14 cellular contexts compared by ENCODE assay signal in the genomic region with DNA sequence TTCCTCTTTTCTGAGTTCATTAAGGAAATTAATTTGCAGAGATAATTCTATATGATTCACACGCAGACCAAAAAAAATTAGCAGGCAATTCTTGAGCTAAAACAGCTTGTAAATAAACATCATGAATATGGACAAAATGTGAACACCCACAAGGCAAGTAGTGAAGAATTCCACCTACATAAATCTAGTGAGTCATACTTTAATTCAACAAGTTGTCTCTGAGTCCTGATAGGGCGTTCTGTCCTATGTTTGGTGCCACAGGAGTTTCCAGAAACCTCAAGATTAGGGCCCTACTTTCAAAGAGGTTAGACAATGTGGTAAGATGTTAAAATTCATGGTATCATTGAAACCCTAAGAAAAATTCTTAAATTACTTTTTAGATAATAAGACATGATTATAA.
DNase-seq lines count a peak whose midpoint lies in the region; ATAC-seq, FAIRE-seq and TF ChIP-seq lines count a peak whose summit lies in the region.
"Had no signal": no experiment of that assay in that cellular context is flagged by ENCODE, and none has a peak within 500 bp of the region (broad histone marks: within the 10 kb centered on the region; RNA-seq: fewer than 3 reads in every experiment).

No MANE protein-coding gene starts in this region.

- peak in 3 of 4 donors; percentile 36 to 49 (median 46) for ATAC-seq in pancreas
- ATAC-seq: gastroesophageal sphincter had no signal

- BruUV-seq in mammary epithelial cell (replicated peaks; lab: Mats Ljungman, UMichigan): no TSS peak

- WGBS in mammary epithelial cell (ENCODE audit: low coverage, missing lambda C conversion rate): 79% methylated on average over 2 of the region's 2 CpGs
- WGBS in pancreas, 2 donors: 80 to 96% methylated on average over 2 of the region's 2 CpGs

- H3K36me3 ChIP-seq in mammary epithelial cell (ENCODE audit: insufficient read depth, low read length): no peaks in the 10 kb centered on the region
- H3K36me3 ChIP-seq in pancreas: no peaks in the 10 kb centered on the region
- H3K36me3 ChIP-seq in Peyer's patch: no peaks in the 10 kb centered on the region
- H3K36me3 ChIP-seq: gastroesophageal sphincter had no signal

- H3K27me3 ChIP-seq in mammary epithelial cell (ENCODE audit: insufficient read depth, low read length) (no peaks in the 10 kb centered on the region), pancreas (no peaks in the 10 kb centered on the region), Peyer's patch (no peaks in the 10 kb centered on the region)
- H3K27me3 ChIP-seq: BLaER1 treated with 17β-estradiol and CSF1 and Interleukin-3, amounts not matched to agents 10 nM and 100 nM; gastroesophageal sphincter had no signal

- no peaks in the 10 kb centered on the region for H4K20me1 ChIP-seq in mammary epithelial cell (ENCODE audit: insufficient read depth, low read length)

- peaks cover 3% of the 10 kb centered on the region for H3K79me2 ChIP-seq in mammary epithelial cell (ENCODE audit: insufficient read depth, low read length)

- peak overlapping the region; percentile 27 for H3K27ac ChIP-seq in mammary epithelial cell (ENCODE audit: insufficient read depth, low read depth, low read length)
- no peak overlapping the region for H3K27ac ChIP-seq in pancreas
- H3K27ac ChIP-seq in coronary artery: no peak overlapping the region
- H3K27ac ChIP-seq in Peyer's patch: no peak overlapping the region
- H3K27ac ChIP-seq: BLaER1 treated with 17β-estradiol and CSF1 and Interleukin-3, amounts not matched to agents 10 nM and 100 nM; gastroesophageal sphincter had no signal

- H3K9ac ChIP-seq in mammary epithelial cell (ENCODE audit: insufficient read depth, low read length): no peak overlapping the region
- H3K9ac ChIP-seq: BLaER1 treated with 17β-estradiol and CSF1 and Interleukin-3, amounts not matched to agents 10 nM and 100 nM had no signal

- no peaks in the 10 kb centered on the region for H3K27me3 Mint-ChIP-seq in activated naive CD4-positive, alpha-beta T cell treated with anti-CD3 and anti-CD28 coated beads for 36 hours (ENCODE audit: low read depth)
- H3K27me3 Mint-ChIP-seq: dendritic cell treated with granulocyte-macrophage colony-stimulating factor and Interleukin-4, amounts not matched to agents 40 ng/mL and 50 ng/mL, for 4 days had no signal

- H3K9me3 Mint-ChIP-seq in activated naive CD4-positive, alpha-beta T cell treated with anti-CD3 and anti-CD28 coated beads for 36 hours: no peaks in the 10 kb centered on the region
- H3K9me3 Mint-ChIP-seq: dendritic cell treated with granulocyte-macrophage colony-stimulating factor and Interleukin-4, amounts not matched to agents 40 ng/mL and 50 ng/mL, for 4 days had no signal

- H3K27ac Mint-ChIP-seq in activated naive CD4-positive, alpha-beta T cell treated with anti-CD3 and anti-CD28 coated beads for 36 hours: no peak overlapping the region
- H3K27ac Mint-ChIP-seq: dendritic cell treated with granulocyte-macrophage colony-stimulating factor and Interleukin-4, amounts not matched to agents 40 ng/mL and 50 ng/mL, for 4 days had no signal

- peaks cover 56% of the 10 kb centered on the region for H3K4me1 Mint-ChIP-seq in activated naive CD4-positive, alpha-beta T cell treated with anti-CD3 and anti-CD28 coated beads for 36 hours (ENCODE audit: low read depth)

- H3K9me3 ChIP-seq in mammary epithelial cell (replicated peaks; ENCODE audit: insufficient read depth, low read length): no peaks in the 10 kb centered on the region
- H3K9me3 ChIP-seq in pancreas: no peaks in the 10 kb centered on the region
- H3K9me3 ChIP-seq in Peyer's patch: no peaks in the 10 kb centered on the region
- H3K9me3 ChIP-seq: gastroesophageal sphincter had no signal

- H3K36me3 Mint-ChIP-seq in activated naive CD4-positive, alpha-beta T cell treated with anti-CD3 and anti-CD28 coated beads for 36 hours (ENCODE audit: low read depth): peaks cover 11% of the 10 kb centered on the region

- FAIRE-seq in pancreas (lab: Jason Lieb, UNC): no peak
- FAIRE-seq: TTC549 had no signal

- H3K4me3 ChIP-seq in mammary epithelial cell (replicated peaks in 1 of 3; ENCODE audit: insufficient read depth in 1 of 3, low read depth in 2 of 3, low read length in 3 of 3): no peak overlapping the region
- H3K4me3 ChIP-seq in pancreas: no peak overlapping the region
- H3K4me3 ChIP-seq in coronary artery: no peak overlapping the region
- H3K4me3 ChIP-seq in Peyer's patch: no peak overlapping the region
- H3K4me3 ChIP-seq: BLaER1 treated with 17β-estradiol and CSF1 and Interleukin-3, amounts not matched to agents 10 nM and 100 nM; gastroesophageal sphincter had no signal

- TF ChIP-seq POLR2A in Peyer's patch (IDR thresholded peaks at IDR 0.05): no peak

- CTCF ChIA-PET in mammary epithelial cell (lab: Charles Lee; ENCODE audit: low non-redundant PET): no interaction called here
- CTCF ChIA-PET in activated naive CD4-positive, alpha-beta T cell treated with anti-CD3 and anti-CD28 coated beads for 36 hours (lab: Charles Lee): no interaction called here

- intact Hi-C loops in mammary epithelial cell (cut with micrococcal nuclease): loop anchor here (5.0 kb wide), 1 partner anchor 121 kb away; a partner anchor contains a TSS
- intact Hi-C loops in pancreas (cut with DNase I): no loop called here
- intact Hi-C loops in activated naive CD4-positive, alpha-beta T cell treated with anti-CD3 and anti-CD28 coated beads for 36 hours (cut with micrococcal nuclease): no loop called here

- peak overlapping the region; percentile 3 for H3K4me2 ChIP-seq in mammary epithelial cell (ENCODE audit: insufficient read depth, low read depth, low read length)

- TF ChIP-seq CTCF in mammary epithelial cell (conservative IDR thresholded peaks at IDR 0.05 in 1 of 2, IDR thresholded peaks at IDR 0.05 in 1 of 2; ENCODE audit: extremely low read depth in 1 of 2, insufficient read depth in 1 of 2, low read depth in 1 of 2, low read length in 2 of 2) (no peak), pancreas (IDR thresholded peaks at IDR 0.05) (no peak), coronary artery (IDR thresholded peaks at IDR 0.05) (no peak), Peyer's patch (IDR thresholded peaks at IDR 0.05) (no peak)

- dilution Hi-C loops in mammary epithelial cell (cut with HindIII; ENCODE audit: low sequenced_read_pairs): no loop called here

- in situ Hi-C loops in mammary epithelial cell (cut with MboI; ENCODE audit: low sequenced_read_pairs in 2 of 2): no loop called here

- peaks cover 24% of the 10 kb centered on the region for H3K4me1 ChIP-seq in mammary epithelial cell (ENCODE audit: insufficient read depth, low read length)
- peaks cover 0 to 10% (median 1%) of the 10 kb centered on the region in 3 donors for H3K4me1 ChIP-seq in pancreas
- no peaks in the 10 kb centered on the region for H3K4me1 ChIP-seq in Peyer's patch

- DNase-seq in ELR (ENCODE audit: low read depth) (peak; percentile 34), LHCN-M2 (ENCODE audit: low read depth) (peak; percentile 21), mammary epithelial cell (peak; percentile 80), pancreas (no peak), coronary artery (ENCODE audit: low spot score) (no peak), Peyer's patch (no peak)
- DNase-seq in activated CD8-positive, alpha-beta memory T cell treated with anti-CD3 and anti-CD28 coated beads for 24 hours: no peak
- no peak for DNase-seq in activated naive CD4-positive, alpha-beta T cell treated with anti-CD3 and anti-CD28 coated beads for 36 hours
- DNase-seq: DND-41, NCI-H446 treated with DMSO at 0.1 percent for 48 hours had no signal

- H2AFZ ChIP-seq in mammary epithelial cell (ENCODE audit: low read depth, low read length): no peak overlapping the region

- no peak overlapping the region for H3K4me3 Mint-ChIP-seq in activated naive CD4-positive, alpha-beta T cell treated with anti-CD3 and anti-CD28 coated beads for 36 hours
- H3K4me3 Mint-ChIP-seq: dendritic cell treated with granulocyte-macrophage colony-stimulating factor and Interleukin-4, amounts not matched to agents 40 ng/mL and 50 ng/mL, for 4 days had no signal

Comparison
In these comparisons a context has a peak if more than half of its experiments do, and no peak if none do; other contexts are left out.
1. DNase-seq: peak in ELR (single experiment), LHCN-M2 (single experiment) and mammary epithelial cell (single experiment); none in pancreas (0 of 6), activated CD8-positive, alpha-beta memory T cell treated with anti-CD3 and anti-CD28 coated beads for 24 hours (single experiment), activated naive CD4-positive, alpha-beta T cell treated with anti-CD3 and anti-CD28 coated beads for 36 hours (single experiment), coronary artery (single experiment) and Peyer's patch (0 of 3).